ENCODE assay signal across 9 cellular contexts in the genomic region with DNA sequence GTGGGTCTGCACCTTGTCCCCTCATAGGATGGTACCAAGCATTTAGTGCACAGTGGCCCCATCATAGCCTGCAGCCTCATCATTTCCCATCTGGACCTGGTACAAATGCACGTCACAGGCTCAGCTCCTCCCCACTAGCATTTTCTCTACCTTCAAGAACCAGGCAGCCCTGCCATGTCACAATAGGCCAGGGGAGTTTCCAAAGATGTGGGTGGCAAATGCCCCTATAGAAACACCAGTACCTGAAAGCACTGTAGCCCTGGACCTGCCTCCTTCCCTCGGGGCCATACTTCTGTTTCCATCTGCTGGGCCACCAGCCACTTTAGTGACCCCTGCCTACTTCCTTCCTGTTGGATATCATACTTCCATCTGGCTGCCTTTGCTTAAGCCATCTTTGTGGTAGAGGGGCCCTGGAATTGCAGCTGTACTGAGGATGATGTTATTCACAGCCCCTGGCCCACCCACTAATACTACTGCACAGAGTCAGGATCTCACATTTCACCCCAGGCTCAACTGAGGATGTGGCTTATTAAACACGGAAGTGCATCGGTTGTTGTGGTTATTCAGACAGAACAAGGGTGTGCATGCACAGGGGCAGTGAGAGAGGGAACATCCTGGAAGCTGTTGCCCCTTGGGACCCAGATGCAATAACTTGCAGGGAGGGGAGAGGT. TPM values are rescaled to one million over a fixed set of nuclear protein-coding genes. Genes with fewer than 3 reads are reported as not detected.
DNase-seq lines count a peak whose midpoint lies in the region; ATAC-seq and TF ChIP-seq lines count a peak whose summit lies in the region.
"Had no signal": no experiment of that assay in that cellular context is flagged by ENCODE, and none has a peak within 500 bp of the region (broad histone marks: within the 10 kb centered on the region; RNA-seq: fewer than 3 reads in every experiment).

No MANE protein-coding gene starts in this region.

- peaks cover 3 to 55% (median 22%) of the 10 kb centered on the region in 12 donors for H3K4me1 ChIP-seq in heart left ventricle

- no peak for TF ChIP-seq POLR2A in heart left ventricle (IDR thresholded peaks at IDR 0.05)

- peak overlapping the region in 1 of 12 donors; percentile 6 for H3K4me3 ChIP-seq in heart left ventricle
- H3K4me3 ChIP-seq: SK-N-MC had no signal

- intact Hi-C loops in heart left ventricle (cut with DNase I) = loop anchor here in 2 of 10 donors (10.0 kb wide), 2 partner anchors 49 to 251 kb away; a partner anchor contains a TSS
- intact Hi-C loops in left cardiac atrium (cut with DNase I) = loop anchor here in 1 of 2 donors (10.0 kb wide), 1 partner anchor 61 kb away; a partner anchor contains a TSS

- H3K36me3 ChIP-seq in heart left ventricle = peaks cover 0 to 51% (median 31%) of the 10 kb centered on the region in 9 donors

- H3K27me3 ChIP-seq in heart left ventricle = no peaks in the 10 kb centered on the region

- no peak for TF ChIP-seq CTCF in heart left ventricle (IDR thresholded peaks at IDR 0.05)

- H3K9me3 ChIP-seq in heart left ventricle = no peaks in the 10 kb centered on the region

- 31 to 47% (median 42%) methylated on average over 3 to 4 of the region's 4 CpGs for WGBS in heart left ventricle, 4 donors

- H3K27ac ChIP-seq in heart left ventricle = peak overlapping the region in 8 of 12 donors; percentile 5 to 85 (median 28)
- H3K27ac ChIP-seq: SK-N-MC had no signal

- ATAC-seq in heart left ventricle (no peak), left cardiac atrium (no peak), GM19328 (IDR thresholded peaks at IDR 0.05; ENCODE audit: unreplicated experiment) (no peak)
- peak; percentile 29 for ATAC-seq in stimulated activated naive CD8-positive, alpha-beta T cell treated with anti-CD3 and anti-CD28 coated beads, Interleukin-15, Interleukin-2, amounts not matched to agents 100 U/mL and 50 U/mL, for 24 hours

- DNase-seq in heart left ventricle (no peak), left cardiac atrium (no peak), medulla oblongata (ENCODE audit: extremely low spot score) (peak; percentile 32), occipital lobe (lab: John Stamatoyannopoulos, UW) (no peak), H4 (ENCODE audit: low spot score) (no peak)
- DNase-seq in activated CD8-positive, alpha-beta memory T cell treated with anti-CD3 and anti-CD28 coated beads, Interleukin-2, amount 50 U/mL, for 4 hours = peak; percentile 59
- DNase-seq in stimulated activated naive CD8-positive, alpha-beta T cell treated with anti-CD3 and anti-CD28 coated beads, Interleukin-15, Interleukin-2, amounts not matched to agents 100 U/mL and 50 U/mL, for 24 hours = peak; percentile 71

RNA-seq across cellular contexts. Expression of a gene that starts 3.8 kb away (rescaled TPM):
- total RNA-seq in heart left ventricle (10 to 100 TPM; 13.2 to 25.3 (median 16.7) TPM), left cardiac atrium (10 to 100 TPM; 15.2 to 19.1 TPM), occipital lobe (10.1 TPM)
- 10 to 100 TPM; 13.1 to 19.1 TPM for polyA plus RNA-seq in heart left ventricle
- total RNA-seq in H4 (2014; rRNA removed; shearing (Covaris generic)) = 23.8 and 27.6 TPM in 2 replicates

RNA-seq across cellular contexts. Expression of a gene that starts 4.3 kb away (rescaled TPM):
- total RNA-seq in heart left ventricle (100 to 1,000 TPM; 224 to 479 (median 291) TPM), left cardiac atrium (100 to 1,000 TPM; 311 to 334 TPM), occipital lobe (146 TPM)
- polyA plus RNA-seq in heart left ventricle = 100 to 1,000 TPM; 106 to 406 TPM
- total RNA-seq in H4 (2014; rRNA removed; shearing (Covaris generic)) = 283 and 305 TPM in 2 replicates

RNA-seq across cellular contexts. Expression of a gene that starts 6.2 kb away (rescaled TPM):
- 10 to 100 TPM; 10.3 to 39.9 (median 21.5) TPM for total RNA-seq in heart left ventricle
- 10 to 100 TPM in 1 of 2 donors, 1 to 10 TPM in 1; 3.5 to 13.1 TPM for polyA plus RNA-seq in heart left ventricle
- 10 to 100 TPM; 13.9 to 14.9 TPM for total RNA-seq in left cardiac atrium
- total RNA-seq in occipital lobe = 0.62 TPM
- 1.2 TPM in 1 of 2 replicates, not detected in the other for total RNA-seq in H4 (2014; rRNA removed; shearing (Covaris generic))

RNA-seq across cellular contexts. Expression of a gene that starts 13.1 kb away (rescaled TPM):
- total RNA-seq in heart left ventricle (10 to 100 TPM in 7 of 9 donors, 1 to 10 TPM in 2; 4.7 to 21.0 (median 18.8) TPM), left cardiac atrium (10 to 100 TPM; 12.0 to 17.2 TPM), occipital lobe (12.3 TPM)
- 10 to 100 TPM in 1 of 2 donors, 1 to 10 TPM in 1; 8.2 to 11.8 TPM for polyA plus RNA-seq in heart left ventricle
- total RNA-seq in H4 (2014; rRNA removed; shearing (Covaris generic)) = 1.1 and 1.3 TPM in 2 replicates

RNA-seq across cellular contexts. Expression of a gene that starts 54.0 kb away (rescaled TPM):
- 100 to 1,000 TPM; 122 to 218 (median 141) TPM for total RNA-seq in heart left ventricle
- 100 to 1,000 TPM in 1 of 2 donors, 10 to 100 TPM in 1; 39.9 to 124 TPM for polyA plus RNA-seq in heart left ventricle
- total RNA-seq in left cardiac atrium = 100 to 1,000 TPM in 1 of 2 donors, 10 to 100 TPM in 1; 91.4 to 100 TPM
- total RNA-seq in occipital lobe = 21.2 TPM
- total RNA-seq in H4 (2014; rRNA removed; shearing (Covaris generic)) = 30.8 and 32.4 TPM in 2 replicates

Comparison
In these comparisons a context has a peak if more than half of its experiments do, and no peak if none do; other contexts are left out.
1. DNase-seq: peak in activated CD8-positive, alpha-beta memory T cell treated with anti-CD3 and anti-CD28 coated beads, Interleukin-2, amount 50 U/mL, for 4 hours (single experiment), medulla oblongata (single experiment) and stimulated activated naive CD8-positive, alpha-beta T cell treated with anti-CD3 and anti-CD28 coated beads, Interleukin-15, Interleukin-2, amounts not matched to agents 100 U/mL and 50 U/mL, for 24 hours (single experiment); none in heart left ventricle (0 of 5), left cardiac atrium (single experiment), occipital lobe (single experiment) and H4 (single experiment).